In genomic region chr17:48608921-48609505, GRCh38 we compare ENCODE assay signal across 2 cellular contexts.
TF ChIP-seq lines count a peak whose summit lies in the region.

No MANE protein-coding gene starts in this region.

TF ChIP-seq in HCT116, 20 proteins besides CTCF, POLR2A, EP300 and RAD21:
- TF ChIP-seq EZH2phosphoT487 (IDR thresholded peaks at IDR 0.05; ENCODE audit: borderline replicate concordance) (no peak), ZBTB33 (IDR thresholded peaks at IDR 0.05; ENCODE audit: extremely low read depth, insufficient replicate concordance, low read length) (no peak), TCF7L2 (IDR thresholded peaks at IDR 0.05; ENCODE audit: borderline replicate concordance, extremely low read depth, insufficient read depth, insufficient read length) (no peak), POLR2AphosphoS5 (IDR thresholded peaks at IDR 0.05; ENCODE audit: low read depth, low read length) (no peak), EGR1 (IDR thresholded peaks at IDR 0.05; ENCODE audit: low read depth) (no peak), ZFX (IDR thresholded peaks at IDR 0.05) (no peak), REST (IDR thresholded peaks at IDR 0.05; ENCODE audit: low read depth) (no peak), ZNF274 (IDR thresholded peaks at IDR 0.05; ENCODE audit: low read depth, low read length) (no peak), CBX3 (IDR thresholded peaks at IDR 0.05; ENCODE audit: low read depth) (no peak), SRF (IDR thresholded peaks at IDR 0.05; ENCODE audit: low read depth) (no peak), ATF3 (IDR thresholded peaks at IDR 0.05) (no peak), ELF1 (IDR thresholded peaks at IDR 0.05; ENCODE audit: borderline replicate concordance, low read depth) (no peak), JUND (IDR thresholded peaks at IDR 0.05) (no peak), SIN3A (IDR thresholded peaks at IDR 0.05; ENCODE audit: low read depth) (no peak), YY1 (IDR thresholded peaks at IDR 0.05; ENCODE audit: extremely low read depth, insufficient replicate concordance, low read depth, low read length) (no peak), FOSL1 (IDR thresholded peaks at IDR 0.05; ENCODE audit: low read depth) (no peak), MAX (IDR thresholded peaks at IDR 0.05) (no peak), CEBPB (IDR thresholded peaks at IDR 0.05; ENCODE audit: low read depth) (no peak), EZH2 (IDR thresholded peaks at IDR 0.05) (no peak)
TF ChIP-seq in HCT116: peak in this region for 0.

TF ChIP-seq in SK-N-SH treated with all-trans-retinoic acid at 6 μM for 48 hours, 23 proteins besides CTCF, POLR2A, EP300 and RAD21:
- no peak for TF ChIP-seq TOX (CRISPR knock-in tag; IDR thresholded peaks at IDR 0.05; ENCODE audit: borderline replicate concordance)
- no peak for TF ChIP-seq ZNF565 (CRISPR knock-in tag; conservative IDR thresholded peaks at IDR 0.05; ENCODE audit: low read depth)
- TF ChIP-seq ZC3H10 (CRISPR knock-in tag; IDR thresholded peaks at IDR 0.05) = no peak
- no peak for TF ChIP-seq PATZ1 (CRISPR knock-in tag; IDR thresholded peaks at IDR 0.05; ENCODE audit: borderline replicate concordance)
- no peak for TF ChIP-seq GLIS3 (CRISPR knock-in tag; IDR thresholded peaks at IDR 0.05)
- no peak for TF ChIP-seq ARNTL (CRISPR knock-in tag; IDR thresholded peaks at IDR 0.05; ENCODE audit: borderline replicate concordance, low read depth)
- no peak for TF ChIP-seq POU6F1 (CRISPR knock-in tag; IDR thresholded peaks at IDR 0.05; ENCODE audit: borderline replicate concordance, low read depth)
- TF ChIP-seq ESRRG (CRISPR knock-in tag; IDR thresholded peaks at IDR 0.05) = no peak
- TF ChIP-seq ZFP3 (CRISPR knock-in tag; IDR thresholded peaks at IDR 0.05) = no peak
- TF ChIP-seq TSHZ2 (CRISPR knock-in tag; IDR thresholded peaks at IDR 0.05) = no peak
- TF ChIP-seq PPARA (CRISPR knock-in tag; IDR thresholded peaks at IDR 0.05; ENCODE audit: borderline replicate concordance) = no peak
- no peak for TF ChIP-seq ISL1 (CRISPR knock-in tag; IDR thresholded peaks at IDR 0.05)
- no peak for TF ChIP-seq CSDC2 (CRISPR knock-in tag; IDR thresholded peaks at IDR 0.05)
- no peak for TF ChIP-seq RARB (CRISPR knock-in tag; IDR thresholded peaks at IDR 0.05)
- no peak for TF ChIP-seq ZNF70 (CRISPR knock-in tag; IDR thresholded peaks at IDR 0.05)
- TF ChIP-seq BACH2 (CRISPR knock-in tag; IDR thresholded peaks at IDR 0.05; ENCODE audit: borderline replicate concordance) = no peak
- TF ChIP-seq CSRNP3 (CRISPR knock-in tag; IDR thresholded peaks at IDR 0.05) = no peak
- no peak for TF ChIP-seq ZFP30 (CRISPR knock-in tag; IDR thresholded peaks at IDR 0.05)
- TF ChIP-seq ZNF8 (CRISPR knock-in tag; IDR thresholded peaks at IDR 0.05) = no peak
